In genomic region chr12:95336387-95337067, GRCh38 we compare ENCODE assay signal across 7 cellular contexts.
DNase-seq lines count a peak whose midpoint lies in the region; ATAC-seq and TF ChIP-seq lines count a peak whose summit lies in the region.

No MANE protein-coding gene starts in this region.

- no peaks in the 10 kb centered on the region for H3K36me3 Mint-ChIP-seq in HFFc6 (ENCODE audit: low read depth)
- H3K36me3 Mint-ChIP-seq in type B pancreatic cell: no peaks in the 10 kb centered on the region
- no peaks in the 10 kb centered on the region for H3K36me3 Mint-ChIP-seq in activated CD4-positive, alpha-beta memory T cell treated with anti-CD3 and anti-CD28 coated beads, Interleukin-2, amount 10 ng/mL, durations not matched to agents 7 days and 5 days (ENCODE audit: low read depth)

- H3K27ac Mint-ChIP-seq in HFFc6: peak overlapping the region; percentile 72
- peak overlapping the region; percentile 59 for H3K27ac Mint-ChIP-seq in type B pancreatic cell
- H3K27ac Mint-ChIP-seq in activated CD4-positive, alpha-beta memory T cell treated with anti-CD3 and anti-CD28 coated beads, Interleukin-2, amount 10 ng/mL, durations not matched to agents 7 days and 5 days: no peak overlapping the region

- H3K9me3 ChIP-seq in NT2/D1 (ENCODE audit: insufficient read depth, low read length) (no peaks in the 10 kb centered on the region), ectodermal cell (ENCODE audit: control insufficient read depth, low read length) (no peaks in the 10 kb centered on the region), liver (ENCODE audit: control insufficient read depth in 4 of 4, low read length in 3 of 4) (no peaks in the 10 kb centered on the region)

- H3K4me1 Mint-ChIP-seq in HFFc6 (ENCODE audit: low read depth): peaks cover 56% of the 10 kb centered on the region
- peaks cover 18% of the 10 kb centered on the region for H3K4me1 Mint-ChIP-seq in type B pancreatic cell (ENCODE audit: unreplicated experiment)
- H3K4me1 Mint-ChIP-seq in activated CD4-positive, alpha-beta memory T cell treated with anti-CD3 and anti-CD28 coated beads, Interleukin-2, amount 10 ng/mL, durations not matched to agents 7 days and 5 days: peaks cover 3% of the 10 kb centered on the region

- no peaks in the 10 kb centered on the region for H3K4me1 ChIP-seq in NT2/D1 (ENCODE audit: insufficient read depth, insufficient read length)
- H3K4me1 ChIP-seq in ectodermal cell (ENCODE audit: control insufficient read depth, insufficient read depth, low read length): no peaks in the 10 kb centered on the region
- H3K4me1 ChIP-seq in liver (ENCODE audit: control insufficient read depth in 4 of 4, insufficient read depth in 4 of 4, low read length in 3 of 4): peaks cover 0 to 6% (median 0%) of the 10 kb centered on the region in 4 donors

- ATAC-seq in GM21360 (IDR thresholded peaks at IDR 0.05; ENCODE audit: unreplicated experiment): no peak

- 26 to 27% methylated on average over 10 of the region's 10 CpGs for WGBS in ectodermal cell, 2 experiments
- WGBS in liver: 37% methylated on average over 10 of the region's 10 CpGs

- CTCF ChIA-PET in activated CD4-positive, alpha-beta memory T cell treated with anti-CD3 and anti-CD28 coated beads, Interleukin-2, amount 10 ng/mL, durations not matched to agents 7 days and 5 days (lab: Charles Lee): no interaction called here

- no peaks in the 10 kb centered on the region for H3K36me3 ChIP-seq in NT2/D1 (ENCODE audit: insufficient read depth, insufficient read length, low read length)
- H3K36me3 ChIP-seq in ectodermal cell (ENCODE audit: control insufficient read depth, insufficient read depth, low read length): no peaks in the 10 kb centered on the region
- H3K36me3 ChIP-seq in liver (ENCODE audit: control insufficient read depth in 4 of 4, insufficient read depth in 3 of 4, low read depth in 1 of 4, low read length in 3 of 4): no peaks in the 10 kb centered on the region

- peak overlapping the region; percentile 78 for H3K4me3 Mint-ChIP-seq in HFFc6
- H3K4me3 Mint-ChIP-seq in type B pancreatic cell: peak overlapping the region; percentile 67
- no peak overlapping the region for H3K4me3 Mint-ChIP-seq in activated CD4-positive, alpha-beta memory T cell treated with anti-CD3 and anti-CD28 coated beads, Interleukin-2, amount 10 ng/mL, durations not matched to agents 7 days and 5 days

- H3K27me3 Mint-ChIP-seq in HFFc6 (ENCODE audit: insufficient read depth) (peaks cover 2% of the 10 kb centered on the region; the same call in 1 of the 2 replicates), type B pancreatic cell (peaks cover 6% of the 10 kb centered on the region)
- H3K27me3 Mint-ChIP-seq in activated CD4-positive, alpha-beta memory T cell treated with anti-CD3 and anti-CD28 coated beads, Interleukin-2, amount 10 ng/mL, durations not matched to agents 7 days and 5 days: no peaks in the 10 kb centered on the region

- no peak overlapping the region for H3K9ac ChIP-seq in NT2/D1 (ENCODE audit: insufficient read length, low read depth)
- no peak overlapping the region for H3K9ac ChIP-seq in liver (ENCODE audit: low read depth in 1 of 2, low read length in 2 of 2)

- TF ChIP-seq RAD21 in liver (IDR thresholded peaks at IDR 0.05): peak; percentile 99 to 100

- no peak overlapping the region for H3K4me3 ChIP-seq in NT2/D1 (ENCODE audit: insufficient read length, low read depth)
- no peak overlapping the region for H3K4me3 ChIP-seq in ectodermal cell (ENCODE audit: insufficient read depth, low read depth, low read length)
- H3K4me3 ChIP-seq in liver (ENCODE audit: low read depth in 1 of 3, low read length in 3 of 3): no peak overlapping the region

- TF ChIP-seq CTCF in HFFc6 (IDR thresholded peaks at IDR 0.05): peak; percentile 85
- peak; percentile 99 for TF ChIP-seq CTCF in liver (IDR thresholded peaks at IDR 0.05; ENCODE audit: low read depth, low read length, missing input control)
- peak; percentile 84 for TF ChIP-seq CTCF in type B pancreatic cell (conservative IDR thresholded peaks at IDR 0.05)

- H3K9me3 Mint-ChIP-seq in HFFc6 (no peaks in the 10 kb centered on the region), type B pancreatic cell (peaks cover 5% of the 10 kb centered on the region)
- no peaks in the 10 kb centered on the region for H3K9me3 Mint-ChIP-seq in activated CD4-positive, alpha-beta memory T cell treated with anti-CD3 and anti-CD28 coated beads, Interleukin-2, amount 10 ng/mL, durations not matched to agents 7 days and 5 days

- H3K27ac ChIP-seq in ectodermal cell (ENCODE audit: insufficient read depth, low read depth, low read length, poor library complexity, severe bottlenecking) (peak overlapping the region; percentile 81), liver (ENCODE audit: low read depth in 1 of 2, low read length in 2 of 2) (no peak overlapping the region)

- DNase-seq in HFFc6 (peak; percentile 79), NT2/D1 (ENCODE audit: low read depth, low spot score) (peak; percentile 89), type B pancreatic cell (ENCODE audit: extremely low spot score, unreplicated experiment) (peak; percentile 73)
- DNase-seq in activated CD4-positive, alpha-beta memory T cell treated with anti-CD3 and anti-CD28 coated beads, Interleukin-2, amount 10 ng/mL, durations not matched to agents 7 days and 5 days: no peak

- POLR2A ChIA-PET in activated CD4-positive, alpha-beta memory T cell treated with anti-CD3 and anti-CD28 coated beads, Interleukin-2, amount 10 ng/mL, durations not matched to agents 7 days and 5 days (lab: Charles Lee): no interaction called here

- no peaks in the 10 kb centered on the region for H3K27me3 ChIP-seq in NT2/D1 (ENCODE audit: insufficient read depth, insufficient read length)
- H3K27me3 ChIP-seq in ectodermal cell (ENCODE audit: control insufficient read depth, insufficient read depth, low read length, poor library complexity, severe bottlenecking): no peaks in the 10 kb centered on the region
- no peaks in the 10 kb centered on the region for H3K27me3 ChIP-seq in liver (ENCODE audit: control insufficient read depth in 4 of 4, insufficient read depth in 4 of 4, low read length in 3 of 4)

TF ChIP-seq in liver, 16 proteins besides CTCF, POLR2A, EP300 and RAD21:
- TF ChIP-seq YY1 (IDR thresholded peaks at IDR 0.05) (peak; percentile 24), ATF3 (IDR thresholded peaks at IDR 0.05) (no peak), FOXA1 (IDR thresholded peaks at IDR 0.05) (no peak), REST (IDR thresholded peaks at IDR 0.05) (no peak), RXRA (IDR thresholded peaks at IDR 0.05) (peak in 1 of 2 donors; percentile 42), JUND (IDR thresholded peaks at IDR 0.05) (peak in 1 of 2 donors; percentile 11), FOXA2 (IDR thresholded peaks at IDR 0.05) (no peak), ZBTB33 (IDR thresholded peaks at IDR 0.05) (no peak)
